ENCODE assay signal across 10 cellular contexts in the genomic region with DNA sequence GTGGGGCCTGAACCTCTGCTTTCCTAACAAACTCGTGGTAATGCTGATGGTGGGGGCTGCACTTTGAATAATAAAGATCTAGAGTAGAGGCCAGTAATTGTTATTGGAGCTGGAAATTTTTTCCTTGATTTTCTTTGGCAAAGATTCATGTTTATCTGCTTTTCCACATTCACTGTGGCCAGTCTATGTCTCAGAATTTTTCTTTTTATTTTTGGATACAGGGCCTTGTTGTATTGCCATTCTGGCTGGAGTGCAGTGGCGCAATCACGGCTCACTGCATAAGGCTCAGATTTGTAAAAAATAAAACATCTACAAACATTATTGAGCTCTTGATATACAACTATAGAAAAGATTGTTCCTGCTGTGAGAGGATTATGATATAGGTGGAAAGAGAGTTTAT. TPM values are rescaled to one million over a fixed set of nuclear protein-coding genes. Genes with fewer than 3 reads are reported as not detected.
DNase-seq lines count a peak whose midpoint lies in the region; ATAC-seq, FAIRE-seq and TF ChIP-seq lines count a peak whose summit lies in the region.
"Had no signal": no experiment of that assay in that cellular context is flagged by ENCODE, and none has a peak within 500 bp of the region (broad histone marks: within the 10 kb centered on the region; RNA-seq: fewer than 3 reads in every experiment).

No MANE protein-coding gene starts in this region.

- no peak for FAIRE-seq in GM12891 (lab: Jason Lieb, UNC)
- FAIRE-seq: A204.1 had no signal

- H3K36me3 ChIP-seq in heart right ventricle = peaks cover 0 to 18% (median 7%) of the 10 kb centered on the region in 9 donors
- H3K36me3 ChIP-seq in BE2C = peaks cover 3% of the 10 kb centered on the region; the same call in 1 of the 2 replicates

- H3K4me1 ChIP-seq in heart right ventricle = peaks cover 2 to 43% (median 29%) of the 10 kb centered on the region in 9 donors
- H3K4me1 ChIP-seq in BE2C = no peaks in the 10 kb centered on the region

- H3K4me3 ChIP-seq in heart right ventricle = peak overlapping the region in 9 of 10 donors; percentile 1 to 93 (median 85)
- no peak overlapping the region for H3K4me3 ChIP-seq in BE2C (ENCODE audit: low read depth, low read length)

- peak overlapping the region in 3 of 10 donors; percentile 13 to 91 (median 88) for H3K27ac ChIP-seq in heart right ventricle

- 24 to 30% methylated on average over 3 of the region's 3 CpGs for WGBS in heart right ventricle, 2 donors

- H3K36me3 Mint-ChIP-seq in T-helper 1 cell treated with Interleukin-12 subunit alpha and Interleukin-12 subunit beta and Interleukin-4 antibody, amounts not matched to agents 30 μg/mL and 1 μg/mL, for 36 hours (ENCODE audit: low read depth) = peaks cover 37% of the 10 kb centered on the region
- peaks cover 45% of the 10 kb centered on the region for H3K36me3 Mint-ChIP-seq in activated CD4-positive, alpha-beta memory T cell treated with anti-CD3 and anti-CD28 coated beads, Interleukin-2, amount 10 ng/mL, durations not matched to agents 7 days and 5 days (ENCODE audit: low read depth)
- peaks cover 10% of the 10 kb centered on the region for H3K36me3 Mint-ChIP-seq in stimulated activated effector memory CD8-positive, alpha-beta T cell treated with anti-CD3 and anti-CD28 coated beads, Interleukin-12 subunit alpha, Interleukin-12 subunit beta, amount 100 ng/mL, for 72 hours

- POLR2A ChIA-PET in activated CD4-positive, alpha-beta memory T cell treated with anti-CD3 and anti-CD28 coated beads, Interleukin-2, amount 10 ng/mL, durations not matched to agents 7 days and 5 days (lab: Charles Lee) = no interaction called here

- CTCF ChIA-PET in activated CD4-positive, alpha-beta memory T cell treated with anti-CD3 and anti-CD28 coated beads, Interleukin-2, amount 10 ng/mL, durations not matched to agents 7 days and 5 days (lab: Charles Lee) = interaction anchor here (0.8 kb wide), 1 partner anchor 43 kb away, joined by 3 read pairs; no protein-coding TSS in a partner anchor

- peak overlapping the region; percentile 11 for H3K27ac Mint-ChIP-seq in T-helper 1 cell treated with Interleukin-12 subunit alpha and Interleukin-12 subunit beta and Interleukin-4 antibody, amounts not matched to agents 30 μg/mL and 1 μg/mL, for 36 hours
- no peak overlapping the region for H3K27ac Mint-ChIP-seq in activated CD4-positive, alpha-beta memory T cell treated with anti-CD3 and anti-CD28 coated beads, Interleukin-2, amount 10 ng/mL, durations not matched to agents 7 days and 5 days
- H3K27ac Mint-ChIP-seq in stimulated activated effector memory CD8-positive, alpha-beta T cell treated with anti-CD3 and anti-CD28 coated beads, Interleukin-12 subunit alpha, Interleukin-12 subunit beta, amount 100 ng/mL, for 72 hours = no peak overlapping the region

- DNase-seq in T-helper 1 cell (no peak), heart right ventricle (no peak), BE2C (no peak), NCI-H2081 treated with DMSO at 0.1 percent for 48 hours (lab: John Stamatoyannopoulos, UW) (no peak), GM12891 (ENCODE audit: insufficient read length, low spot score) (no peak)
- no peak for DNase-seq in activated CD4-positive, alpha-beta memory T cell treated with anti-CD3 and anti-CD28 coated beads, Interleukin-2, amount 10 ng/mL, durations not matched to agents 7 days and 5 days
- DNase-seq in stimulated activated effector memory CD8-positive, alpha-beta T cell treated with anti-CD3 and anti-CD28 coated beads, Interleukin-12 subunit alpha, Interleukin-12 subunit beta, amount 100 ng/mL, for 72 hours (ENCODE audit: low spot score in 2 of 2) = no peak
- DNase-seq: NCI-H1930 had no signal

- H3K9me3 ChIP-seq in heart right ventricle (no peaks in the 10 kb centered on the region), BE2C (no peaks in the 10 kb centered on the region)

- H3K4me3 Mint-ChIP-seq in T-helper 1 cell treated with Interleukin-12 subunit alpha and Interleukin-12 subunit beta and Interleukin-4 antibody, amounts not matched to agents 30 μg/mL and 1 μg/mL, for 36 hours = peak overlapping the region; percentile 94
- H3K4me3 Mint-ChIP-seq in activated CD4-positive, alpha-beta memory T cell treated with anti-CD3 and anti-CD28 coated beads, Interleukin-2, amount 10 ng/mL, durations not matched to agents 7 days and 5 days = peak overlapping the region; percentile 97
- H3K4me3 Mint-ChIP-seq in stimulated activated effector memory CD8-positive, alpha-beta T cell treated with anti-CD3 and anti-CD28 coated beads, Interleukin-12 subunit alpha, Interleukin-12 subunit beta, amount 100 ng/mL, for 72 hours = peak overlapping the region; percentile 99

- TF ChIP-seq POLR2A in GM12891 (IDR thresholded peaks at IDR 0.05; ENCODE audit: low read depth, low read length) = no peak

- H3K27me3 ChIP-seq in heart right ventricle (no peaks in the 10 kb centered on the region), BE2C (no peaks in the 10 kb centered on the region)

- peaks cover 13% of the 10 kb centered on the region for H3K27me3 Mint-ChIP-seq in T-helper 1 cell treated with Interleukin-12 subunit alpha and Interleukin-12 subunit beta and Interleukin-4 antibody, amounts not matched to agents 30 μg/mL and 1 μg/mL, for 36 hours (ENCODE audit: low read depth)
- H3K27me3 Mint-ChIP-seq in activated CD4-positive, alpha-beta memory T cell treated with anti-CD3 and anti-CD28 coated beads, Interleukin-2, amount 10 ng/mL, durations not matched to agents 7 days and 5 days = peaks cover 5% of the 10 kb centered on the region

- H3K9me3 Mint-ChIP-seq in T-helper 1 cell treated with Interleukin-12 subunit alpha and Interleukin-12 subunit beta and Interleukin-4 antibody, amounts not matched to agents 30 μg/mL and 1 μg/mL, for 36 hours = no peaks in the 10 kb centered on the region
- no peaks in the 10 kb centered on the region for H3K9me3 Mint-ChIP-seq in activated CD4-positive, alpha-beta memory T cell treated with anti-CD3 and anti-CD28 coated beads, Interleukin-2, amount 10 ng/mL, durations not matched to agents 7 days and 5 days
- H3K9me3 Mint-ChIP-seq in stimulated activated effector memory CD8-positive, alpha-beta T cell treated with anti-CD3 and anti-CD28 coated beads, Interleukin-12 subunit alpha, Interleukin-12 subunit beta, amount 100 ng/mL, for 72 hours = no peaks in the 10 kb centered on the region

- TF ChIP-seq CTCF in heart right ventricle (IDR thresholded peaks at IDR 0.05) (no peak), BE2C (IDR thresholded peaks at IDR 0.05; ENCODE audit: low read depth, low read length) (no peak)

- intact Hi-C loops in heart right ventricle (cut with DNase I) = loop anchor here in 7 of 10 donors (2.0 to 10.0 kb wide), 6 partner anchors 42 to 97 kb away; partner anchors contain the start of gene FZD4 (in 6 of the 7)

- H3K4me1 Mint-ChIP-seq in T-helper 1 cell treated with Interleukin-12 subunit alpha and Interleukin-12 subunit beta and Interleukin-4 antibody, amounts not matched to agents 30 μg/mL and 1 μg/mL, for 36 hours (ENCODE audit: low read depth) = peaks cover 41% of the 10 kb centered on the region
- peaks cover 49% of the 10 kb centered on the region for H3K4me1 Mint-ChIP-seq in activated CD4-positive, alpha-beta memory T cell treated with anti-CD3 and anti-CD28 coated beads, Interleukin-2, amount 10 ng/mL, durations not matched to agents 7 days and 5 days
- peaks cover 55% of the 10 kb centered on the region for H3K4me1 Mint-ChIP-seq in stimulated activated effector memory CD8-positive, alpha-beta T cell treated with anti-CD3 and anti-CD28 coated beads, Interleukin-12 subunit alpha, Interleukin-12 subunit beta, amount 100 ng/mL, for 72 hours

- no peak for ATAC-seq in heart right ventricle
- ATAC-seq in stimulated activated effector memory CD8-positive, alpha-beta T cell treated with anti-CD3 and anti-CD28 coated beads, Interleukin-12 subunit alpha, Interleukin-12 subunit beta, amount 100 ng/mL, for 72 hours = no peak

TF ChIP-seq in GM12891, 5 proteins besides CTCF, POLR2A, EP300 and RAD21:
- TF ChIP-seq POU2F2 (IDR thresholded peaks at IDR 0.05; ENCODE audit: low read depth, low read length) (no peak), SPI1 (IDR thresholded peaks at IDR 0.05; ENCODE audit: low read depth, low read length) (no peak), PAX5 (IDR thresholded peaks at IDR 0.05; ENCODE audit: insufficient read depth, low read length, severe bottlenecking) (no peak), TAF1 (IDR thresholded peaks at IDR 0.05; ENCODE audit: low read depth, low read length) (no peak), POLR2AphosphoS5 (IDR thresholded peaks at IDR 0.05; ENCODE audit: low read depth, low read length) (no peak)

RNA-seq across cellular contexts. Expression of gene TMEM135, which starts 1.6 kb away (rescaled TPM):
- total RNA-seq in activated CD4-positive, alpha-beta memory T cell treated with anti-CD3 and anti-CD28 coated beads, Interleukin-2, amount 10 ng/mL, durations not matched to agents 7 days and 5 days = 10 to 100 TPM; 38.3 to 46.9 TPM
- 10 to 100 TPM; 12.0 to 28.6 (median 17.5) TPM for total RNA-seq in heart right ventricle
- polyA plus RNA-seq in heart right ventricle = 1 to 10 TPM; 3.4 to 7.8 TPM
- polyA plus RNA-seq in BE2C (2012; ENCODE audit: insufficient read depth, insufficient read length, low read depth) = 6.5 TPM
- polyA plus RNA-seq in GM12891 (2012; ENCODE audit: low read depth, missing spikeins) = 4.1 TPM
